19 cellular contexts compared by ENCODE assay signal in the genomic region with DNA sequence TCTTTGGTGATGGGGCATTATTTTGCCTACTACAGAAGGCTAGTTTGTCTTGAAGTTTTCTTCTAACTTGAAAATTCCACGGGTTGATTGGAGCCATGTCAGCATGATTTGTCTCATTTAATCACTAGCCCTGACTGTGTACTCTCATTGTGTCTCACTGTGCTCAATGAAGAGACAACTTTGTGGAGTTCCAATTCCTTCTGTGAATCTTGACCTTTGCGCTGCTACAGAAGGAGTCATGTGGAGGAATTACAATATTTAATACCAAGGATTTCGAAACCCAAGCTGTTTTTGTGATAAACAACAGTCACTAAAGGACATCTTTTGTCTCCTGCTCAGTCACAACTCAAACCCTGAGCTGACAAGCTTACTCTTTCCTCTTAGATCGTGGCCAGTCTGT.
"Had no signal": no experiment of that assay in that cellular context is flagged by ENCODE, and none has a peak within 500 bp of the region (broad histone marks: within the 10 kb centered on the region; RNA-seq: fewer than 3 reads in every experiment).

No MANE protein-coding gene starts in this region.

- H3K9ac ChIP-seq: neural progenitor cell had no signal

- H3K4me3 Mint-ChIP-seq: mesothelial cell of epicardium; natural killer cell treated with Interleukin-12 subunit alpha and Interleukin-12 subunit beta and Interleukin-15 and Interleukin-18, amount 100 ng/mL, for 72 hours; neural progenitor cell; type B pancreatic cell had no signal

- ATAC-seq: left colon; natural killer cell treated with Interleukin-12 subunit alpha and Interleukin-12 subunit beta and Interleukin-15 and Interleukin-18, amount 100 ng/mL, for 72 hours; pancreas; right cardiac atrium had no signal

- H3K9me3 ChIP-seq: pancreas, uterus had no signal

- H3K27ac ChIP-seq: dorsolateral prefrontal cortex, hepatocyte, neural progenitor cell, pancreas had no signal

- H2AFZ ChIP-seq: hepatocyte, neural progenitor cell had no signal

- H3K79me2 ChIP-seq: hepatocyte had no signal

- H3K4me2 ChIP-seq: hepatocyte, neural progenitor cell, smooth muscle cell had no signal

- H3K27ac Mint-ChIP-seq: mesothelial cell of epicardium; natural killer cell treated with Interleukin-12 subunit alpha and Interleukin-12 subunit beta and Interleukin-15 and Interleukin-18, amount 100 ng/mL, for 72 hours; neural progenitor cell; progenitor cell of endocrine pancreas; type B pancreatic cell had no signal

- H3K36me3 ChIP-seq: neural progenitor cell, pancreas, uterus had no signal

- H3K4me1 Mint-ChIP-seq: mesothelial cell of epicardium, neural progenitor cell had no signal

- H3K4me1 ChIP-seq: neural progenitor cell, pancreas, uterus had no signal

- H3K4me3 ChIP-seq: dorsolateral prefrontal cortex, hepatocyte, neural progenitor cell, pancreas, smooth muscle cell, uterus had no signal

- DNase-seq: cortex of kidney; dorsolateral prefrontal cortex; effector CD8-positive, alpha-beta T cell; foreskin fibroblast; head of caudate nucleus; left colon; nucleus accumbens; pancreas; right cardiac atrium; stimulated activated CD4-positive, alpha-beta T cell treated with anti-CD3 and anti-CD28 coated beads, Interleukin-2, amount 100 ng/mL, for 48 hours; stimulated activated naive CD4-positive, alpha-beta T cell treated with Interleukin-2 at 50 U/mL for 16 hours; uterus had no signal

- H3K27me3 Mint-ChIP-seq: progenitor cell of endocrine pancreas had no signal

- H3K36me3 Mint-ChIP-seq: natural killer cell treated with Interleukin-12 subunit alpha and Interleukin-12 subunit beta and Interleukin-15 and Interleukin-18, amount 100 ng/mL, for 72 hours; neural progenitor cell; type B pancreatic cell had no signal

- H3K27me3 ChIP-seq: dorsolateral prefrontal cortex, hepatocyte, neural progenitor cell, pancreas, uterus had no signal
